In genomic region chr6:3455121-3455489, GRCh38 we compare ENCODE assay signal across 1 cellular context.
TF ChIP-seq lines count a peak whose summit lies in the region.

No MANE protein-coding gene starts in this region.

TF ChIP-seq in IMR-90, 13 proteins besides CTCF, POLR2A, EP300 and RAD21 (continued from another document):
- TF ChIP-seq, protein P1, sequence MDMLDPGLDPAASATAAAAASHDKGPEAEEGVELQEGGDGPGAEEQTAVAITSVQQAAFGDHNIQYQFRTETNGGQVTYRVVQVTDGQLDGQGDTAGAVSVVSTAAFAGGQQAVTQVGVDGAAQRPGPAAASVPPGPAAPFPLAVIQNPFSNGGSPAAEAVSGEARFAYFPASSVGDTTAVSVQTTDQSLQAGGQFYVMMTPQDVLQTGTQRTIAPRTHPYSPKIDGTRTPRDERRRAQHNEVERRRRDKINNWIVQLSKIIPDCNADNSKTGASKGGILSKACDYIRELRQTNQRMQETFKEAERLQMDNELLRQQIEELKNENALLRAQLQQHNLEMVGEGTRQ (IDR thresholded peaks at IDR 0.05; ENCODE audit: low read depth, low read length) = no peak
- no peak for TF ChIP-seq RCOR1 (IDR thresholded peaks at IDR 0.05; ENCODE audit: insufficient replicate concordance, low read length)
- no peak for TF ChIP-seq RFX5 (IDR thresholded peaks at IDR 0.05; ENCODE audit: low read depth, low read length)
